ENCODE assay signal across 22 cellular contexts in the genomic region with DNA sequence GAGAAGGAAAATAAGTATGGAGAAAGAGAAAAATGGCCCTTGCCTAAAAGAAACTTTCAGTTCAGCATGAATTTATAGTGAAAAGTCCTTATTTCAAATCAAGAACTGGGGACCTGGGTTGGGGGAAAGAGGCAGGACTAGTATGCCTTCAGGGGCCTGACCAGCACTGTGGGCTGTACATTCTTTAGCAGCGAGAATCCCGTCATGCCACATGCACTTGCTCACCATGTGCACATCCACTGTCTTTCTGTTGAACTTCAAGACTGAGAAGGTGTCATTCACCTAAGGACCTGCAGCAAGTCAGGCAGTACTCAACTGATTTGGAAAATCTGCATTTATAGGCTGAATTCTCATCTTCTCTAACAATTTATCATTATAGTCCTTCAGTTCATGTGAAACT.
"Had no signal": no experiment of that assay in that cellular context is flagged by ENCODE, and none has a peak within 500 bp of the region (broad histone marks: within the 10 kb centered on the region; RNA-seq: fewer than 3 reads in every experiment).

No MANE protein-coding gene starts in this region.

- H3K27me3 Mint-ChIP-seq: activated naive CD8-positive, alpha-beta T cell treated with anti-CD3 and anti-CD28 coated beads for 36 hours; effector memory CD8-positive, alpha-beta T cell; memory B cell; naive thymus-derived CD8-positive, alpha-beta T cell had no signal

- FAIRE-seq: frontal cortex, small intestine had no signal

- H3K4me1 ChIP-seq: upper lobe of left lung had no signal

- H3K36me3 ChIP-seq: brain microvascular endothelial cell, heart right ventricle, upper lobe of left lung had no signal

- H3K27ac ChIP-seq: brain microvascular endothelial cell, epithelial cell of prostate, heart right ventricle, SK-N-MC, upper lobe of left lung had no signal

- H3K27ac Mint-ChIP-seq: activated naive CD8-positive, alpha-beta T cell treated with anti-CD3 and anti-CD28 coated beads for 36 hours; effector memory CD8-positive, alpha-beta T cell; memory B cell had no signal

- H3K27me3 ChIP-seq: upper lobe of left lung had no signal

- H3K9me3 ChIP-seq: heart right ventricle, upper lobe of left lung had no signal

- H3K4me1 Mint-ChIP-seq: memory B cell; naive thymus-derived CD8-positive, alpha-beta T cell had no signal

- DNase-seq: activated CD4-positive, alpha-beta T cell treated with anti-CD3 and anti-CD28 coated beads for 1 hour; activated CD4-positive, alpha-beta T cell treated with anti-CD3 and anti-CD28 coated beads, Interleukin-2, amount 50 U/mL, for 4 hours; activated gamma-delta T cell; activated naive CD8-positive, alpha-beta T cell treated with anti-CD3 and anti-CD28 coated beads for 36 hours; activated T-cell treated with anti-CD3 and anti-CD28 coated beads, Interleukin-2, amount 50 U/mL, for 72 hours; anterior cingulate cortex; brain microvascular endothelial cell; dermis blood vessel endothelial cell; effector memory CD8-positive, alpha-beta T cell; heart right ventricle; naive thymus-derived CD8-positive, alpha-beta T cell; nucleus accumbens; right cardiac atrium; small intestine; stimulated activated CD4-positive, alpha-beta T cell treated with anti-CD3 and anti-CD28 coated beads, Interleukin-4, amount 100 ng/mL, for 24 hours; stimulated activated naive CD4-positive, alpha-beta T cell treated with Interleukin-2 at 50 U/mL for 16 hours; T1000; upper lobe of left lung had no signal

- H3K9me3 Mint-ChIP-seq: activated naive CD8-positive, alpha-beta T cell treated with anti-CD3 and anti-CD28 coated beads for 36 hours; activated T-cell treated with anti-CD3 and anti-CD28 coated beads, Interleukin-2, amount 50 U/mL, for 72 hours; effector memory CD8-positive, alpha-beta T cell; memory B cell; naive thymus-derived CD8-positive, alpha-beta T cell had no signal

- H3K4me3 ChIP-seq: heart right ventricle, SK-N-MC, upper lobe of left lung had no signal

- H3K4me3 Mint-ChIP-seq: activated naive CD8-positive, alpha-beta T cell treated with anti-CD3 and anti-CD28 coated beads for 36 hours; activated T-cell treated with anti-CD3 and anti-CD28 coated beads, Interleukin-2, amount 50 U/mL, for 72 hours; effector memory CD8-positive, alpha-beta T cell; memory B cell; naive thymus-derived CD8-positive, alpha-beta T cell had no signal
